ENCODE assay signal across 23 cellular contexts in the genomic region with DNA sequence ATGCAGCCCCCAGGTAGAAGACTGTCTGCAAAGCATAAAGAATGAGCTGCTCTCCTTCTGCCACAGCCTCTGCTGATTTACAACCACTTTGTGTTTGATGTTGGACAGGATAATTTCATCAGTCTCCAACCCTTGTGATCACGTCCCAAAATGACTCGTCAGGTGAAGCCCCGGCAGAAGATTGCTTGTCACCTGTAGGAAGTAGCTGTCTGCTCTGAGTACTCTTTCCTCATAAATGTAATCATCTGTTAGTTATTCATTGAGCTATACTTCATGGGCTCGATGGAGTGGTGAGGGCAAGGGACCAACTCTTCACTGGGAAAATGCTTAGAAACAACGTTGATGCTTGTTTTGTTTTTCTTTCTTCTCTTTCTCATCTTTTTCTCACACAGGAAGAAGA.
"Had no signal": no experiment of that assay in that cellular context is flagged by ENCODE, and none has a peak within 500 bp of the region (broad histone marks: within the 10 kb centered on the region; RNA-seq: fewer than 3 reads in every experiment).

No MANE protein-coding gene starts in this region.

- H3K4me1 ChIP-seq: adrenal gland had no signal

- H3K27me3 Mint-ChIP-seq: activated naive CD8-positive, alpha-beta T cell treated with anti-CD3 and anti-CD28 coated beads, Interleukin-2, amount 10 ng/mL, durations not matched to agents 7 days and 5 days had no signal

- H3K9me3 Mint-ChIP-seq: activated naive CD8-positive, alpha-beta T cell treated with anti-CD3 and anti-CD28 coated beads, Interleukin-2, amount 10 ng/mL, durations not matched to agents 7 days and 5 days; WTC11 had no signal

- H3K36me3 ChIP-seq: adrenal gland had no signal

- H3K4me3 ChIP-seq: adrenal gland had no signal

- ATAC-seq: activated CD8-positive, alpha-beta T cell treated with anti-CD3 and anti-CD28 coated beads, Interleukin-2, amount 10 ng/mL, durations not matched to agents 7 days and 5 days; T-helper 17 cell; WTC11 had no signal

- H3K4me1 Mint-ChIP-seq: activated naive CD8-positive, alpha-beta T cell treated with anti-CD3 and anti-CD28 coated beads, Interleukin-2, amount 10 ng/mL, durations not matched to agents 7 days and 5 days; T-helper 17 cell had no signal

- H3K27ac Mint-ChIP-seq: activated CD8-positive, alpha-beta T cell treated with anti-CD3 and anti-CD28 coated beads, Interleukin-2, amount 10 ng/mL, durations not matched to agents 7 days and 5 days; activated naive CD8-positive, alpha-beta T cell treated with anti-CD3 and anti-CD28 coated beads, Interleukin-2, amount 10 ng/mL, durations not matched to agents 7 days and 5 days; T-helper 17 cell; WTC11 had no signal

- H3K4me3 Mint-ChIP-seq: activated CD8-positive, alpha-beta T cell treated with anti-CD3 and anti-CD28 coated beads, Interleukin-2, amount 10 ng/mL, durations not matched to agents 7 days and 5 days; activated naive CD8-positive, alpha-beta T cell treated with anti-CD3 and anti-CD28 coated beads, Interleukin-2, amount 10 ng/mL, durations not matched to agents 7 days and 5 days; T-helper 17 cell; WTC11 had no signal

- H3K36me3 Mint-ChIP-seq: activated naive CD8-positive, alpha-beta T cell treated with anti-CD3 and anti-CD28 coated beads, Interleukin-2, amount 10 ng/mL, durations not matched to agents 7 days and 5 days; WTC11 had no signal

- DNase-seq: activated CD4-positive, alpha-beta T cell treated with anti-CD3 and anti-CD28 coated beads for 48 hours; activated CD4-positive, alpha-beta T cell treated with anti-CD3 and anti-CD28 coated beads, Interleukin-2, amount 50 U/mL, for 4 hours; activated CD4-positive, CD25-positive, alpha-beta regulatory T cell treated with anti-CD3 and anti-CD28 coated beads, Interleukin-2, amount 50 U/mL, for 72 hours; activated CD8-positive, alpha-beta memory T cell treated with anti-CD3 and anti-CD28 coated beads, Interleukin-2, amount 50 U/mL, for 48 hours; activated CD8-positive, alpha-beta T cell treated with anti-CD3 and anti-CD28 coated beads, Interleukin-2, amount 10 ng/mL, durations not matched to agents 7 days and 5 days; activated naive CD4-positive, alpha-beta T cell treated with anti-CD3 and anti-CD28 coated beads, Interleukin-2, amount 50 U/mL, for 16 hours; activated naive CD8-positive, alpha-beta T cell treated with anti-CD3 and anti-CD28 coated beads, Interleukin-2, amount 10 ng/mL, durations not matched to agents 7 days and 5 days; activated T-cell treated with anti-CD3 and anti-CD28 coated beads, Interleukin-2, amount 50 U/mL, for 1 hour; adrenal gland; anterior cingulate cortex; cerebellar nuclear complex; Karpas-422; NCI-H1105 treated with DMSO at 0.1 percent for 48 hours; NCI-H1436 treated with DMSO at 0.1 percent for 48 hours; NCI-H187 treated with DMSO at 0.1 percent for 48 hours; NCI-H2081 treated with DMSO at 0.1 percent for 48 hours; NCI-H446; NCI-H526; NCI-H82; SHP77 treated with DMSO at 0.1 percent for 48 hours; T-helper 17 cell; T-helper 9 cell had no signal

- H3K9me3 ChIP-seq: adrenal gland had no signal

- H3K27ac ChIP-seq: adrenal gland had no signal

- H3K27me3 ChIP-seq: adrenal gland had no signal
